8 cellular contexts compared by ENCODE assay signal in genomic region chr3:157865449-157865862, GRCh38.
DNase-seq lines count a peak whose midpoint lies in the region; ATAC-seq and TF ChIP-seq lines count a peak whose summit lies in the region.

No MANE protein-coding gene starts in this region.

- H3K9me3 ChIP-seq in esophagus squamous epithelium = no peaks in the 10 kb centered on the region
- H3K9me3 ChIP-seq in gastroesophageal sphincter = no peaks in the 10 kb centered on the region

- H3K27me3 ChIP-seq in esophagus squamous epithelium (no peaks in the 10 kb centered on the region), gastroesophageal sphincter (no peaks in the 10 kb centered on the region)

- TF ChIP-seq EP300 in Ishikawa (IDR thresholded peaks at IDR 0.05; ENCODE audit: borderline replicate concordance) = no peak
- no peak for TF ChIP-seq EP300 in gastroesophageal sphincter (IDR thresholded peaks at IDR 0.05)

- intact Hi-C loops in esophagus squamous epithelium (cut with DNase I) = no loop called here

- peak; percentile 61 for DNase-seq in activated CD8-positive, alpha-beta memory T cell treated with anti-CD3 and anti-CD28 coated beads for 24 hours
- no peak for DNase-seq in activated CD8-positive, alpha-beta memory T cell treated with anti-CD3 and anti-CD28 coated beads, Interleukin-2, amount 50 U/mL, for 4 hours
- no peak for DNase-seq in esophagus squamous epithelium (lab: John Stamatoyannopoulos, UW)
- peak; percentile 39 for DNase-seq in stimulated activated CD4-positive, alpha-beta T cell treated with anti-CD3 and anti-CD28 coated beads, Interleukin-4, amount 100 ng/mL, for 1 hour

- H3K27ac ChIP-seq in esophagus squamous epithelium (no peak overlapping the region), gastroesophageal sphincter (no peak overlapping the region)

- H3K4me3 ChIP-seq in WI38 (ENCODE audit: low read depth, low read length) (no peak overlapping the region), esophagus squamous epithelium (no peak overlapping the region), gastroesophageal sphincter (no peak overlapping the region)

- 48 to 70% methylated on average over 4 to 6 of the region's 7 CpGs for WGBS in esophagus squamous epithelium, 2 donors
- WGBS in gastroesophageal sphincter (ENCODE audit: low coverage in 1 of 2), 2 donors = 50 to 90% methylated on average over 2 to 4 of the region's 7 CpGs

- TF ChIP-seq CTCF in WI38 (IDR thresholded peaks at IDR 0.05; ENCODE audit: low read depth, low read length) (peak; percentile 64), esophagus squamous epithelium (IDR thresholded peaks at IDR 0.05) (peak in 5 of 6 experiments; percentile 17 to 61 (median 25)), gastroesophageal sphincter (IDR thresholded peaks at IDR 0.05) (no peak)

- TF ChIP-seq POLR2A in esophagus squamous epithelium (IDR thresholded peaks at IDR 0.05) = no peak
- no peak for TF ChIP-seq POLR2A in gastroesophageal sphincter (IDR thresholded peaks at IDR 0.05)

- peak; percentile 84 for TF ChIP-seq RAD21 in Ishikawa (IDR thresholded peaks at IDR 0.05; ENCODE audit: low read depth)

- H3K36me3 ChIP-seq in esophagus squamous epithelium (no peaks in the 10 kb centered on the region), gastroesophageal sphincter (no peaks in the 10 kb centered on the region)

- H3K4me1 ChIP-seq in esophagus squamous epithelium (no peaks in the 10 kb centered on the region), gastroesophageal sphincter (peaks cover 0 to 5% (median 5%) of the 10 kb centered on the region in 3 donors)

- ATAC-seq in GM21717 (IDR thresholded peaks at IDR 0.05; ENCODE audit: unreplicated experiment) = peak; percentile 97
- ATAC-seq in gastroesophageal sphincter = no peak

TF ChIP-seq in Ishikawa, 13 proteins besides CTCF, POLR2A, EP300 and RAD21:
- no peak for TF ChIP-seq REST (IDR thresholded peaks at IDR 0.05; ENCODE audit: low read depth)
TF ChIP-seq in Ishikawa: peak in this region for 0.

Comparison
In these comparisons a context has a peak if more than half of its experiments do, and no peak if none do; other contexts are left out.
1. DNase-seq: peak in activated CD8-positive, alpha-beta memory T cell treated with anti-CD3 and anti-CD28 coated beads for 24 hours (single experiment) and stimulated activated CD4-positive, alpha-beta T cell treated with anti-CD3 and anti-CD28 coated beads, Interleukin-4, amount 100 ng/mL, for 1 hour (single experiment); none in activated CD8-positive, alpha-beta memory T cell treated with anti-CD3 and anti-CD28 coated beads, Interleukin-2, amount 50 U/mL, for 4 hours (single experiment) and esophagus squamous epithelium (single experiment).
2. CTCF ChIP-seq: peak in WI38 (single experiment) and esophagus squamous epithelium (5 of 6); none in gastroesophageal sphincter (0 of 4).